In genomic region chr10:79144341-79145173, GRCh38 we compare ENCODE assay signal across 10 cellular contexts.
A peak's percentile ranks its signal among the peaks of the same experiment; 100 is the strongest.
DNase-seq lines count a peak whose midpoint lies in the region; ATAC-seq and TF ChIP-seq lines count a peak whose summit lies in the region.
"Had no signal": no experiment of that assay in that cellular context is flagged by ENCODE, and none has a peak within 500 bp of the region (broad histone marks: within the 10 kb centered on the region; RNA-seq: fewer than 3 reads in every experiment).

No MANE protein-coding gene starts in this region.

- peak overlapping the region; percentile 10 for H3K27ac Mint-ChIP-seq in chondrocyte (ENCODE audit: unreplicated experiment)
- H3K27ac Mint-ChIP-seq in natural killer cell, result peak overlapping the region; percentile 70 to 71

- peaks cover 5% of the 10 kb centered on the region; the same call in 1 of the 2 replicates for H3K79me2 ChIP-seq in PC-9 (ENCODE audit: low read depth)

- DNase-seq in AG10803 (ENCODE audit: low read depth), result peak; percentile 33
- peak; percentile 50 for DNase-seq in HCEC 1CT
- DNase-seq in chondrocyte (ENCODE audit: low spot score), result no peak
- DNase-seq in natural killer cell, result no peak
- DNase-seq in activated effector memory CD4-positive, alpha-beta T cell treated with anti-CD3 and anti-CD28 coated beads, Interleukin-2, amount 50 U/mL, for 16 hours, result no peak
- no peak for DNase-seq in PC-9
- DNase-seq: MV-4-11, PC-3 had no signal

- peaks cover 22% of the 10 kb centered on the region for H3K4me1 ChIP-seq in PC-9 (replicated peaks; ENCODE audit: insufficient read depth)

- H4K20me1 ChIP-seq in PC-9 (ENCODE audit: insufficient read depth), result peaks cover 4% of the 10 kb centered on the region; the same call in 1 of the 2 replicates

- no peak overlapping the region for H3K4me3 ChIP-seq in AG10803 (ENCODE audit: low read length)
- no peak overlapping the region for H3K4me3 ChIP-seq in PC-9

- peaks cover 18% of the 10 kb centered on the region; the same call in 1 of the 2 replicates for H3F3A ChIP-seq in PC-9 (ENCODE audit: insufficient read depth, low read depth)

- H3K9me3 Mint-ChIP-seq in chondrocyte (ENCODE audit: low read depth), result no peaks in the 10 kb centered on the region
- no peaks in the 10 kb centered on the region for H3K9me3 Mint-ChIP-seq in natural killer cell

- H3K27ac ChIP-seq in PC-9, result no peak overlapping the region

- no TSS peak for BruUV-seq in PC-9 (replicated peaks; lab: Mats Ljungman, UMichigan)

- intact Hi-C loops in natural killer cell (cut with micrococcal nuclease), result loop anchor here (5.0 kb wide), 1 partner anchor 77 kb away; the partner anchor contains the start of gene ZMIZ1
- intact Hi-C loops in PC-9 (cut with micrococcal nuclease; ENCODE audit: unreplicated experiment), result no loop called here

- H3K36me3 Mint-ChIP-seq in chondrocyte (ENCODE audit: low read depth), result peaks cover 21% of the 10 kb centered on the region
- H3K36me3 Mint-ChIP-seq in natural killer cell, result no peaks in the 10 kb centered on the region

- H2AFZ ChIP-seq in PC-9, result no peak overlapping the region

- peaks cover 73% of the 10 kb centered on the region for H3K4me1 Mint-ChIP-seq in chondrocyte (ENCODE audit: low read depth)
- H3K4me1 Mint-ChIP-seq in natural killer cell, result peaks cover 59 to 93% of the 10 kb centered on the region in 2 donors

- H3K9me3 ChIP-seq in PC-9 (ENCODE audit: insufficient read depth, low read depth), result no peaks in the 10 kb centered on the region

- TF ChIP-seq CTCF in AG10803 (conservative IDR thresholded peaks at IDR 0.05; ENCODE audit: low read length) (no peak), chondrocyte (IDR thresholded peaks at IDR 0.05) (no peak), natural killer cell (IDR thresholded peaks at IDR 0.05) (no peak), PC-9 (conservative IDR thresholded peaks at IDR 0.05) (no peak)

- H3K27me3 ChIP-seq in PC-9 (ENCODE audit: insufficient read depth, low read depth), result no peaks in the 10 kb centered on the region

- H3K27me3 Mint-ChIP-seq in chondrocyte (ENCODE audit: low read depth) (no peaks in the 10 kb centered on the region), natural killer cell (ENCODE audit: low read depth in 2 of 2) (no peaks in the 10 kb centered on the region)

- ATAC-seq in natural killer cell, result no peak
- no peak for ATAC-seq in HG03175 (IDR thresholded peaks at IDR 0.05; ENCODE audit: unreplicated experiment)
- no peak for ATAC-seq in GM21367 (IDR thresholded peaks at IDR 0.05; ENCODE audit: unreplicated experiment)
- ATAC-seq: PC-3 had no signal

- H3K4me2 ChIP-seq in PC-9, result no peak overlapping the region

- H3K4me3 Mint-ChIP-seq in chondrocyte (ENCODE audit: unreplicated experiment) (no peak overlapping the region), natural killer cell (peak overlapping the region; percentile 47)

- POLR2A ChIA-PET in PC-9 (lab: Charles Lee; ENCODE audit: unreplicated experiment), result interaction anchor here (0.5 to 0.7 kb wide), 2 partner anchors 10 to 25 kb away, joined by 3 to 7 read pairs; no protein-coding TSS in a partner anchor

- H3K36me3 ChIP-seq in PC-9 (ENCODE audit: low read depth), result no peaks in the 10 kb centered on the region; the same call in 1 of the 2 replicates

- CTCF ChIA-PET in PC-9 (lab: Charles Lee), result no interaction called here

- no peaks in the 10 kb centered on the region for H3K9me2 ChIP-seq in PC-9 (ENCODE audit: insufficient read depth)

Comparison
In these comparisons a context has a peak if more than half of its experiments do, and no peak if none do; other contexts are left out.
1. DNase-seq: peak in AG10803 (single experiment) and HCEC 1CT (single experiment); none in chondrocyte (single experiment), natural killer cell (single experiment), activated effector memory CD4-positive, alpha-beta T cell treated with anti-CD3 and anti-CD28 coated beads, Interleukin-2, amount 50 U/mL, for 16 hours (single experiment) and PC-9 (0 of 2).